In genomic region chr11:104918113-104918824, GRCh38 we compare ENCODE assay signal across 1 cellular context.
TF ChIP-seq lines count a peak whose summit lies in the region.

No MANE protein-coding gene starts in this region.

TF ChIP-seq in WTC11, 78 proteins besides CTCF, POLR2A, EP300 and RAD21 (continued from another document):
- TF ChIP-seq STAT6 (CRISPR knock-in tag; conservative IDR thresholded peaks at IDR 0.05; ENCODE audit: low read depth) (no peak), ZBTB43 (CRISPR knock-in tag; IDR thresholded peaks at IDR 0.05) (no peak)
